1 cellular context compared by ENCODE assay signal in the genomic region with DNA sequence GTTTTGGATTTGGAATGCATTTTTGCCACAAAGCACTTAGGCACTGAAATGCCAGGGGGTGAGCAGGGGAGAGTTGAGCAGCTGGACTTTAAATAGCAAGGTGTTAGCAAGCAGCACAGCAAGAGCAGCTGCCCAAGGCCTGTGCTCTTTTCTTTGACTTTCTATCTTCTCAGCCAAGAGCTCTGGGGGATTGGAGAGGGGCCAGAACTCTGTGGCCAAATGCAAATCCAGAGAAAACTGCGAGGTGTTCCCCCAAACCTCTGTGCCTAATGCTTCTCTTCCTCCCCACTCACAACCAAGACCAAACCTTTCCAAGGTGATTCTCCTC.
TF ChIP-seq lines count a peak whose summit lies in the region.

No MANE protein-coding gene starts in this region.

TF ChIP-seq in GM12878, 131 proteins besides CTCF, POLR2A, EP300 and RAD21:
- TF ChIP-seq RUNX3 (IDR thresholded peaks at IDR 0.05; ENCODE audit: low read length) (peak; percentile 22; the same call in 1 of the 2 replicates), SMAD1 (IDR thresholded peaks at IDR 0.05; ENCODE audit: low read depth, partially characterized antibody) (no peak)
